In genomic region chr7:100799037-100799896, GRCh38 we compare ENCODE assay signal across 8 cellular contexts. TPM values are rescaled to one million over a fixed set of nuclear protein-coding genes. Genes with fewer than 3 reads are reported as not detected.
DNase-seq lines count a peak whose midpoint lies in the region; ATAC-seq and TF ChIP-seq lines count a peak whose summit lies in the region.

No MANE protein-coding gene starts in this region.

- CTCF ChIA-PET in GM10248 (lab: Yijun Ruan, JAX), result interaction anchor here (0.6 to 11.3 kb wide), 20 partner anchors 10 to 278 kb away, joined by 3 to 188 read pairs (median 4); partner anchors contain the start of genes POP7, SLC12A9 and UFSP1
- CTCF ChIA-PET in activated CD4-positive, alpha-beta memory T cell treated with anti-CD3 and anti-CD28 coated beads for 36 hours (lab: Charles Lee), result interaction anchor here (0.7 to 7.3 kb wide), 11 partner anchors 15 to 286 kb away, joined by 3 to 177 read pairs (median 4); partner anchors contain the start of genes SLC12A9 and UFSP1

- H3K4me1 ChIP-seq in suprapubic skin, result peaks cover 33% of the 10 kb centered on the region

- WGBS in suprapubic skin, result 14% methylated on average over 12 of the region's 14 CpGs

- H3K27me3 ChIP-seq in suprapubic skin, result no peaks in the 10 kb centered on the region

- no peaks in the 10 kb centered on the region for H3K9me3 Mint-ChIP-seq in activated CD4-positive, alpha-beta memory T cell treated with anti-CD3 and anti-CD28 coated beads for 36 hours
- H3K9me3 Mint-ChIP-seq in nephron, result no peaks in the 10 kb centered on the region

- peaks cover 2% of the 10 kb centered on the region for H3K4me1 Mint-ChIP-seq in activated CD4-positive, alpha-beta memory T cell treated with anti-CD3 and anti-CD28 coated beads for 36 hours (ENCODE audit: low read depth)
- H3K4me1 Mint-ChIP-seq in nephron, result peaks cover 13% of the 10 kb centered on the region

- no peaks in the 10 kb centered on the region for H3K36me3 ChIP-seq in suprapubic skin

- intact Hi-C loops in activated CD4-positive, alpha-beta memory T cell treated with anti-CD3 and anti-CD28 coated beads for 36 hours (cut with micrococcal nuclease), result loop anchor here (1.0 kb wide), 1 partner anchor 53 kb away; the partner anchor contains the start of gene SLC12A9

- TF ChIP-seq POLR2A in suprapubic skin (IDR thresholded peaks at IDR 0.05), result no peak

- H3K36me3 Mint-ChIP-seq in activated CD4-positive, alpha-beta memory T cell treated with anti-CD3 and anti-CD28 coated beads for 36 hours, result no peaks in the 10 kb centered on the region
- peaks cover 11% of the 10 kb centered on the region for H3K36me3 Mint-ChIP-seq in nephron (ENCODE audit: low read depth)

- ATAC-seq in HG03139 (IDR thresholded peaks at IDR 0.05; ENCODE audit: unreplicated experiment), result no peak

- TF ChIP-seq EP300 in suprapubic skin (IDR thresholded peaks at IDR 0.05), result no peak

- TF ChIP-seq CTCF in 22Rv1 (IDR thresholded peaks at IDR 0.05) (peak; percentile 82), GM10248 (IDR thresholded peaks at IDR 0.05; ENCODE audit: control extremely low read depth, extremely low read depth, low read depth, missing control alignments) (peak; percentile 77), epithelial cell of proximal tubule (conservative IDR thresholded peaks at IDR 0.05; ENCODE audit: low read depth, low read length) (peak; percentile 74), nephron (IDR thresholded peaks at IDR 0.05; ENCODE audit: unreplicated experiment in 3 of 3) (peak; percentile 46 to 60 (median 55)), suprapubic skin (IDR thresholded peaks at IDR 0.05) (peak; percentile 52 to 69)

- no peak overlapping the region for H3K4me3 Mint-ChIP-seq in activated CD4-positive, alpha-beta memory T cell treated with anti-CD3 and anti-CD28 coated beads for 36 hours
- H3K4me3 Mint-ChIP-seq in nephron, result no peak overlapping the region

- H3K4me3 ChIP-seq in epithelial cell of proximal tubule (ENCODE audit: low read depth, low read length), result no peak overlapping the region
- no peak overlapping the region for H3K4me3 ChIP-seq in suprapubic skin

- DNase-seq in GM10248 (ENCODE audit: extremely low spot score) (peak; percentile 72), NCI-H526 (lab: John Stamatoyannopoulos, UW) (peak; percentile 39 to 77), epithelial cell of proximal tubule (ENCODE audit: low read depth) (no peak), suprapubic skin (ENCODE audit: low spot score in 2 of 2) (peak in 1 of 2 donors; percentile 76)
- DNase-seq in activated CD4-positive, alpha-beta memory T cell treated with anti-CD3 and anti-CD28 coated beads for 36 hours, result peak; percentile 69

- no peaks in the 10 kb centered on the region for H3K9me3 ChIP-seq in suprapubic skin

- POLR2A ChIA-PET in GM10248 (lab: Yijun Ruan, JAX), result no interaction called here
- POLR2A ChIA-PET in activated CD4-positive, alpha-beta memory T cell treated with anti-CD3 and anti-CD28 coated beads for 36 hours (lab: Charles Lee), result interaction anchor here (1.1 kb wide), 1 partner anchor 52 kb away, joined by 4 read pairs; no protein-coding TSS in a partner anchor

- H3K27ac Mint-ChIP-seq in activated CD4-positive, alpha-beta memory T cell treated with anti-CD3 and anti-CD28 coated beads for 36 hours, result no peak overlapping the region
- H3K27ac Mint-ChIP-seq in nephron, result peak overlapping the region in 1 of 3 experiments; percentile 4

- H3K27ac ChIP-seq in 22Rv1, result no peak overlapping the region; the same call in 1 of the 2 replicates
- no peak overlapping the region for H3K27ac ChIP-seq in suprapubic skin

- H3K27me3 Mint-ChIP-seq in activated CD4-positive, alpha-beta memory T cell treated with anti-CD3 and anti-CD28 coated beads for 36 hours, result peaks cover 5% of the 10 kb centered on the region
- peaks cover 2% of the 10 kb centered on the region for H3K27me3 Mint-ChIP-seq in nephron (ENCODE audit: low read depth)

RNA-seq across cellular contexts. Expression of gene EPHB4, which starts 28.1 kb away (rescaled TPM):
- 1 to 10 TPM; 2.8 to 3.6 TPM for total RNA-seq in activated CD4-positive, alpha-beta memory T cell treated with anti-CD3 and anti-CD28 coated beads for 36 hours
- total RNA-seq in epithelial cell of proximal tubule, result 70.3 and 99.1 TPM in 2 replicates
- 10 to 100 TPM; 58.1 to 84.6 (median 81.6) TPM for total RNA-seq in suprapubic skin

RNA-seq across cellular contexts. Expression of gene SLC12A9, which starts 53.2 kb away (rescaled TPM):
- 10 to 100 TPM; 17.8 to 18.5 TPM for total RNA-seq in activated CD4-positive, alpha-beta memory T cell treated with anti-CD3 and anti-CD28 coated beads for 36 hours
- 11.4 and 18.4 TPM in 2 replicates for total RNA-seq in epithelial cell of proximal tubule
- 10 to 100 TPM; 22.5 to 33.8 (median 26.4) TPM for total RNA-seq in suprapubic skin

Comparison
In these comparisons a context has a peak if more than half of its experiments do, and no peak if none do; other contexts are left out.
1. RNA of gene EPHB4, which starts 28.1 kb away (total RNA-seq): 70.3 to 99.1 TPM in epithelial cell of proximal tubule and 58.1 to 84.6 TPM in suprapubic skin; 2.8 to 3.6 TPM in activated CD4-positive, alpha-beta memory T cell treated with anti-CD3 and anti-CD28 coated beads for 36 hours; every median in the first group is over 10 times any median in the second.
2. Peak in every context shown above with its lines, with median percentiles within 50 percentile points of each other: CTCF ChIP-seq.